ENCODE assay signal across 8 cellular contexts in genomic region chr9:32572900-32573523, GRCh38. TPM values are rescaled to one million over a fixed set of nuclear protein-coding genes. Genes with fewer than 3 reads are reported as not detected.
DNase-seq lines count a peak whose midpoint lies in the region; ATAC-seq and TF ChIP-seq lines count a peak whose summit lies in the region.

Gene NDUFB6, minus strand, starts transcription at chr9:32573159. Its CDS starts 99 bp downstream, at chr9:32573060.

- H3K27ac Mint-ChIP-seq in IgD-negative memory B cell = peak within 1 kb of the TSS; percentile 92 to 98 (median 98)

- no peaks in the 10 kb centered on the region for H3K27me3 Mint-ChIP-seq in IgD-negative memory B cell

- peak within 1 kb of the TSS; percentile 90 for H3K4me3 ChIP-seq in epithelial cell of esophagus (ENCODE audit: low read length)

- no peak for TF ChIP-seq CTCF in epithelial cell of esophagus (IDR thresholded peaks at IDR 0.05; ENCODE audit: insufficient read depth, low read depth, low read length, missing control alignments)

- DNase-seq in DMS 273 (lab: John Stamatoyannopoulos, UW; ENCODE audit: unreplicated experiment) (peak; percentile 98), OCI-M2 (lab: John Stamatoyannopoulos, UW; ENCODE audit: unreplicated experiment) (peak; percentile 32), activated T-cell treated with anti-CD3 and anti-CD28 coated beads for 4 hours (peak; percentile 94), epithelial cell of esophagus (ENCODE audit: low read depth) (peak; percentile 96), mucosa of gallbladder (ENCODE audit: low spot score) (peak; percentile 95)
- DNase-seq in stimulated activated CD8-positive, alpha-beta memory T cell treated with anti-CD3 and anti-CD28 coated beads, Interleukin-4, amount 100 ng/mL, for 4 hours (ENCODE audit: low read depth in 2 of 2, low spot score in 1 of 2) = peak; percentile 94

- no peaks in the 10 kb centered on the region for H3K9me3 Mint-ChIP-seq in IgD-negative memory B cell

- H3K36me3 Mint-ChIP-seq in IgD-negative memory B cell = peaks cover 1% of the 10 kb centered on the region

- H3K4me3 Mint-ChIP-seq in IgD-negative memory B cell = peak within 1 kb of the TSS; percentile 96 to 100 (median 98)

- peaks cover 15 to 19% (median 15%) of the 10 kb centered on the region in 3 donors for H3K4me1 Mint-ChIP-seq in IgD-negative memory B cell

- ATAC-seq in GM21529 (IDR thresholded peaks at IDR 0.05; ENCODE audit: unreplicated experiment) = peak; percentile 80

RNA-seq across cellular contexts. Expression of gene NDUFB6, which starts in this region (rescaled TPM):
- polyA plus RNA-seq in IgD-negative memory B cell = 62.6 TPM
- 46.8 TPM for total RNA-seq in mucosa of gallbladder

Comparison
In these comparisons a context has a peak if more than half of its experiments do, and no peak if none do; other contexts are left out.
1. Peak in every context shown above with its lines: DNase-seq, ATAC-seq and H3K4me3 ChIP-seq.
2. DNase-seq: peak in every context shown above with its lines; median percentile 98 in DMS 273; 96 in epithelial cell of esophagus; 95 in mucosa of gallbladder; 94 in activated T-cell treated with anti-CD3 and anti-CD28 coated beads for 4 hours; 94 in stimulated activated CD8-positive, alpha-beta memory T cell treated with anti-CD3 and anti-CD28 coated beads, Interleukin-4, amount 100 ng/mL, for 4 hours; 32 in OCI-M2.